In the genomic region with DNA sequence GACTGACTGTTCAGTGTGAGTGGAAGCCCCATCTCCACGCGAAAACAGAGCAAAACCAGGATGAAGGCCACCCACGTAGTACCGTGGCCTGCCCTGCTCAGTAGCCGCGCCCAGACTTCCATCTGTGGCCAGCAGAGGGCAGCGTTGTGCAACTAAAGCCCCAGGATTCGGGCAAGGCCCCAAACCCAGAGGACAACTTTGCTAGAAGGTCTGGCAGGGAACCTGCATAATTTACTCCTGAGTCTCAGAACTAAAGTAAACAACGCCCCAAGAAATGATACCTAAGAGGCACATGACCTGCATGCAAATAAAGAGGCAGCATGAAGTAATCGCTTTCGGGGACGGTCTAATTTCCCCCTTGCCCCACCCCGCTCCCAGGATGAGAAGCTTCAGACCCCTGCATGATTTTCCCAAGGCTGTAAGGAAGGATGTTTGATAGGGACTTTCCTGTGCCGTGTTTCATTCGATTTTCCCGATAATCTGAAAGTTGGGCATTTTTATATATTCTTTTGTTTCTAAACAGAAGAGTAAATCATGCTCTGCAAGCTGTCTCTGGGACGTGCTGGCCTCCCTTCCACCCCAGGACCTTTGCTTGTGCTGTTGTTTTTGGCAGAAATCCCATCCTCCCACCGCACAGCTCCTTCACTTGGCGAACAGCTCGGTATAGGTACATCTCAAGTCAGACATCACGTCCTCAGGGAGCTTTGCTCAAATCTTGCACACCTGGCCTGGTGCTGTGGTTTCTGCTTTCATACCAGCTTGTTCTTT, we compare ENCODE assay signal across 1 cellular context.
TF ChIP-seq lines count a peak whose summit lies in the region.

No MANE protein-coding gene starts in this region.

TF ChIP-seq in IMR-90, 13 proteins besides CTCF, POLR2A, EP300 and RAD21 (continued from another document):
- 0 out of 2 replicates have a peak, but pooled peaks have one; percentile 14 for TF ChIP-seq CEBPB (IDR thresholded peaks at IDR 0.05; ENCODE audit: low read depth, low read length)
